ENCODE assay signal across 1 cellular context in genomic region chr4:99949034-99949998, GRCh38.
TF ChIP-seq lines count a peak whose summit lies in the region.

No MANE protein-coding gene starts in this region.

TF ChIP-seq in HepG2, 621 proteins besides CTCF, POLR2A, EP300 and RAD21 (continued from another document and continues in another):
- TF ChIP-seq PAXIP1 (CRISPR knock-in tag; conservative IDR thresholded peaks at IDR 0.05) (no peak; the same call in 1 of the 2 replicates), JUN (CRISPR knock-in tag; IDR thresholded peaks at IDR 0.05) (no peak), GABPB1 (CRISPR knock-in tag; IDR thresholded peaks at IDR 0.05) (peak; percentile 1; the same call in 1 of the 2 replicates), CHCHD3 (CRISPR knock-in tag; IDR thresholded peaks at IDR 0.05) (no peak), SNAPC2 (CRISPR knock-in tag; IDR thresholded peaks at IDR 0.05) (no peak), NCOA5 (CRISPR knock-in tag; IDR thresholded peaks at IDR 0.05) (no peak), TARDBP (CRISPR knock-in tag; IDR thresholded peaks at IDR 0.05) (no peak), ATF5 (CRISPR knock-in tag; IDR thresholded peaks at IDR 0.05; ENCODE audit: low read depth) (no peak), SIN3A (IDR thresholded peaks at IDR 0.05; ENCODE audit: borderline replicate concordance, low read depth, low read length) (peak; percentile 9; the same call in 1 of the 2 replicates), FOSL1 (CRISPR knock-in tag; IDR thresholded peaks at IDR 0.05; ENCODE audit: borderline replicate concordance) (no peak), ZZZ3 (CRISPR knock-in tag; IDR thresholded peaks at IDR 0.05; ENCODE audit: borderline replicate concordance) (no peak), ARHGAP35 (CRISPR knock-in tag; IDR thresholded peaks at IDR 0.05; ENCODE audit: borderline replicate concordance) (no peak), RXRA (CRISPR knock-in tag; IDR thresholded peaks at IDR 0.05) (0 out of 2 replicates have a peak, but pooled peaks have one; percentile 38), ZNF598 (CRISPR knock-in tag; IDR thresholded peaks at IDR 0.05; ENCODE audit: borderline replicate concordance) (no peak; the same call in 1 of the 2 replicates), ZNF260 (CRISPR knock-in tag; IDR thresholded peaks at IDR 0.05; ENCODE audit: borderline replicate concordance, low read depth) (no peak), ZNF253 (CRISPR knock-in tag; IDR thresholded peaks at IDR 0.05; ENCODE audit: borderline replicate concordance) (no peak), ZNF605 (CRISPR knock-in tag; IDR thresholded peaks at IDR 0.05) (no peak), DR1 (CRISPR knock-in tag; IDR thresholded peaks at IDR 0.05) (no peak), ATF7 (IDR thresholded peaks at IDR 0.05) (peak; percentile 32), ATF7 (CRISPR knock-in tag; IDR thresholded peaks at IDR 0.05) (no peak), NRL (CRISPR knock-in tag; IDR thresholded peaks at IDR 0.05; ENCODE audit: borderline replicate concordance) (no peak), ZNF44 (CRISPR knock-in tag; IDR thresholded peaks at IDR 0.05) (no peak), ZMAT3 (CRISPR knock-in tag; conservative IDR thresholded peaks at IDR 0.05) (no peak), ZNF737 (CRISPR knock-in tag; IDR thresholded peaks at IDR 0.05; ENCODE audit: borderline replicate concordance) (no peak), MATR3 (CRISPR knock-in tag; IDR thresholded peaks at IDR 0.05) (no peak), RFX1 (IDR thresholded peaks at IDR 0.05) (no peak), JARID2 (CRISPR knock-in tag; IDR thresholded peaks at IDR 0.05; ENCODE audit: insufficient replicate concordance) (no peak), ZBTB49 (CRISPR knock-in tag; IDR thresholded peaks at IDR 0.05; ENCODE audit: borderline replicate concordance) (no peak), ZNF780A (CRISPR knock-in tag; IDR thresholded peaks at IDR 0.05) (no peak), ZNF143 (CRISPR knock-in tag; IDR thresholded peaks at IDR 0.05) (no peak), ATF3 (CRISPR knock-in tag; IDR thresholded peaks at IDR 0.05) (peak; percentile 78), ZEB1 (IDR thresholded peaks at IDR 0.05; ENCODE audit: insufficient replicate concordance, low read depth) (peak; percentile 47), NKX3-1 (CRISPR knock-in tag; IDR thresholded peaks at IDR 0.05) (no peak), ZNF501 (CRISPR knock-in tag; IDR thresholded peaks at IDR 0.05) (peak; percentile 61), ZHX2 (IDR thresholded peaks at IDR 0.05; ENCODE audit: low read depth) (no peak), ZHX2 (CRISPR knock-in tag; IDR thresholded peaks at IDR 0.05; ENCODE audit: borderline replicate concordance) (no peak), POLR2G (IDR thresholded peaks at IDR 0.05; ENCODE audit: low read depth, low read length) (peak; percentile 81), ZNF619 (CRISPR knock-in tag; IDR thresholded peaks at IDR 0.05) (no peak; the same call in 1 of the 2 replicates), MTERF4 (CRISPR knock-in tag; IDR thresholded peaks at IDR 0.05) (no peak; the same call in 1 of the 2 replicates), ZNF530 (CRISPR knock-in tag; IDR thresholded peaks at IDR 0.05; ENCODE audit: low read depth) (no peak), ZNF331 (CRISPR knock-in tag; IDR thresholded peaks at IDR 0.05) (peak; percentile 60; the same call in 1 of the 2 replicates), ZFY (CRISPR knock-in tag; IDR thresholded peaks at IDR 0.05) (peak; percentile 43), CEBPG (CRISPR knock-in tag; IDR thresholded peaks at IDR 0.05) (peak; percentile 94), TEAD3 (CRISPR knock-in tag; optimal IDR thresholded peaks at IDR 0.05; ENCODE audit: borderline replicate concordance) (peak; percentile 33), TBX3 (IDR thresholded peaks at IDR 0.05; ENCODE audit: borderline replicate concordance) (no peak), CREB1 (IDR thresholded peaks at IDR 0.05) (no peak), CREB1 (CRISPR knock-in tag; IDR thresholded peaks at IDR 0.05) (0 out of 2 replicates have a peak, but pooled peaks have one; percentile 26), MIER3 (CRISPR knock-in tag; IDR thresholded peaks at IDR 0.05; ENCODE audit: borderline replicate concordance) (no peak), ZFP41 (CRISPR knock-in tag; IDR thresholded peaks at IDR 0.05; ENCODE audit: borderline replicate concordance) (no peak), ZBTB3 (CRISPR knock-in tag; IDR thresholded peaks at IDR 0.05; ENCODE audit: borderline replicate concordance, low read depth) (no peak), PAWR (CRISPR knock-in tag; IDR thresholded peaks at IDR 0.05; ENCODE audit: borderline replicate concordance) (no peak), ZNF839 (CRISPR knock-in tag; IDR thresholded peaks at IDR 0.05; ENCODE audit: borderline replicate concordance) (no peak; the same call in 1 of the 2 replicates), ZNF251 (CRISPR knock-in tag; IDR thresholded peaks at IDR 0.05) (no peak), KDM5A (IDR thresholded peaks at IDR 0.05; ENCODE audit: borderline replicate concordance, low read length) (peak; percentile 41; the same call in 1 of the 2 replicates), ZNF160 (CRISPR knock-in tag; IDR thresholded peaks at IDR 0.05) (peak; percentile 4; the same call in 1 of the 2 replicates), FOXK2 (IDR thresholded peaks at IDR 0.05) (peak; percentile 4; the same call in 1 of the 2 replicates), SNAI1 (CRISPR knock-in tag; IDR thresholded peaks at IDR 0.05; ENCODE audit: borderline replicate concordance) (no peak), AHR (CRISPR knock-in tag; IDR thresholded peaks at IDR 0.05) (no peak), MLLT10 (CRISPR knock-in tag; IDR thresholded peaks at IDR 0.05) (no peak), ZNF766 (CRISPR knock-in tag; IDR thresholded peaks at IDR 0.05; ENCODE audit: borderline replicate concordance) (no peak), ZNF564 (CRISPR knock-in tag; IDR thresholded peaks at IDR 0.05) (no peak), RARG (CRISPR knock-in tag; IDR thresholded peaks at IDR 0.05; ENCODE audit: low read depth) (no peak), ZKSCAN5 (CRISPR knock-in tag; IDR thresholded peaks at IDR 0.05) (no peak), MAX (IDR thresholded peaks at IDR 0.05) (peak; percentile 48), TIGD3 (CRISPR knock-in tag; IDR thresholded peaks at IDR 0.05; ENCODE audit: borderline replicate concordance) (no peak), HMG20B (CRISPR knock-in tag; conservative IDR thresholded peaks at IDR 0.05) (0 out of 2 replicates have a peak, but pooled peaks have one; percentile 42)
